Comparison of ENCODE assay signal across 1 cellular context in the genomic region with DNA sequence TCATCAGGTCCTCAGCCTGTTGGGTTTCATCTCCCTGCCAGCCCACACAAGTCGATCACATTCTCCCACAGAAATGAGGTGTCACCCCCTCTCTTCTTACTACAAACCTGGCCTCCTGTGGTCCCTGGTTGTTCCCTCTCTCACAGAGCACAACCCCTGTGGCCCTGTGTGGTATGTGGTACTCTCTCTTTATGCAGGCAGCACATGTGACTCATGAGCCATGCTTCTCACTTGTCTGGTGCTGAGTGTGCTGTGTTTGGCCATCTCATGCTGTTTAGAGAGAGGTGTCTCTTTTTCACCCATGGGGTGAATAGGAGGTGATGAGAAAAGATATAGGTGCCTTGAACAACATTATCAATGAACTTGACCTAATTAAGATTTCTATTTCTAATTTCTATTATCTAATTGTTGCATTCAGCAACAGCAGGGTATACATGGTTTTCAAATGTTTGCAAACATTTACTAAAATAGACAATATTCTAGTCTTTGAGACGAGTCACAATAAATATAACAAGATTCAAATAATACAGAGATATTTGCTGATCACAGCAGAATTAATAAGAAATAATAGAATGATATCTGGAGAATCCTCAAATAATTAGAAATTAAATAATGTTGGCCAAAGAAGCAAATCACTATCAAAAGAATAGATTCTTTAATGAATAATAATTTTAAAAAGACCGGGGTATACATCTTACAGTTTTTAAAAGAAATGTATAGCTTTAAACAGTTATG.
TF ChIP-seq lines count a peak whose summit lies in the region.

No MANE protein-coding gene starts in this region.

TF ChIP-seq in IMR-90, 13 proteins besides CTCF, POLR2A, EP300 and RAD21:
- no peak for TF ChIP-seq SMC3 (IDR thresholded peaks at IDR 0.05; ENCODE audit: low read depth, low read length)
- no peak for TF ChIP-seq MXI1 (IDR thresholded peaks at IDR 0.05; ENCODE audit: borderline replicate concordance, low read depth, low read length)
- no peak for TF ChIP-seq NFE2L2 (IDR thresholded peaks at IDR 0.05; ENCODE audit: low read depth, low read length)
- TF ChIP-seq CHD1 (IDR thresholded peaks at IDR 0.05; ENCODE audit: low read depth, low read length), result no peak
- TF ChIP-seq FOS (IDR thresholded peaks at IDR 0.05; ENCODE audit: low read depth, low read length), result 0 out of 2 replicates have a peak, but pooled peaks have one; percentile 19
- TF ChIP-seq, protein P1, sequence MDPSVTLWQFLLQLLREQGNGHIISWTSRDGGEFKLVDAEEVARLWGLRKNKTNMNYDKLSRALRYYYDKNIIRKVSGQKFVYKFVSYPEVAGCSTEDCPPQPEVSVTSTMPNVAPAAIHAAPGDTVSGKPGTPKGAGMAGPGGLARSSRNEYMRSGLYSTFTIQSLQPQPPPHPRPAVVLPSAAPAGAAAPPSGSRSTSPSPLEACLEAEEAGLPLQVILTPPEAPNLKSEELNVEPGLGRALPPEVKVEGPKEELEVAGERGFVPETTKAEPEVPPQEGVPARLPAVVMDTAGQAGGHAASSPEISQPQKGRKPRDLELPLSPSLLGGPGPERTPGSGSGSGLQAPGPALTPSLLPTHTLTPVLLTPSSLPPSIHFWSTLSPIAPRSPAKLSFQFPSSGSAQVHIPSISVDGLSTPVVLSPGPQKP (IDR thresholded peaks at IDR 0.05; ENCODE audit: borderline replicate concordance, low read depth, low read length), result no peak
- no peak for TF ChIP-seq MAZ (IDR thresholded peaks at IDR 0.05; ENCODE audit: borderline replicate concordance, low read depth, low read length)
- no peak for TF ChIP-seq CEBPB (IDR thresholded peaks at IDR 0.05; ENCODE audit: low read depth, low read length)
- peak; percentile 64 for TF ChIP-seq USF2 (IDR thresholded peaks at IDR 0.05; ENCODE audit: low read depth, low read length)
- TF ChIP-seq RCOR1 (IDR thresholded peaks at IDR 0.05; ENCODE audit: insufficient replicate concordance, low read length), result no peak
- TF ChIP-seq RFX5 (IDR thresholded peaks at IDR 0.05; ENCODE audit: low read depth, low read length), result no peak
- TF ChIP-seq MAFK (IDR thresholded peaks at IDR 0.05; ENCODE audit: low read depth, low read length), result peak; percentile 83
- peak; percentile 75 for TF ChIP-seq BHLHE40 (IDR thresholded peaks at IDR 0.05; ENCODE audit: low read depth, low read length)
